Comparison of ENCODE assay signal across 12 cellular contexts in the genomic region with DNA sequence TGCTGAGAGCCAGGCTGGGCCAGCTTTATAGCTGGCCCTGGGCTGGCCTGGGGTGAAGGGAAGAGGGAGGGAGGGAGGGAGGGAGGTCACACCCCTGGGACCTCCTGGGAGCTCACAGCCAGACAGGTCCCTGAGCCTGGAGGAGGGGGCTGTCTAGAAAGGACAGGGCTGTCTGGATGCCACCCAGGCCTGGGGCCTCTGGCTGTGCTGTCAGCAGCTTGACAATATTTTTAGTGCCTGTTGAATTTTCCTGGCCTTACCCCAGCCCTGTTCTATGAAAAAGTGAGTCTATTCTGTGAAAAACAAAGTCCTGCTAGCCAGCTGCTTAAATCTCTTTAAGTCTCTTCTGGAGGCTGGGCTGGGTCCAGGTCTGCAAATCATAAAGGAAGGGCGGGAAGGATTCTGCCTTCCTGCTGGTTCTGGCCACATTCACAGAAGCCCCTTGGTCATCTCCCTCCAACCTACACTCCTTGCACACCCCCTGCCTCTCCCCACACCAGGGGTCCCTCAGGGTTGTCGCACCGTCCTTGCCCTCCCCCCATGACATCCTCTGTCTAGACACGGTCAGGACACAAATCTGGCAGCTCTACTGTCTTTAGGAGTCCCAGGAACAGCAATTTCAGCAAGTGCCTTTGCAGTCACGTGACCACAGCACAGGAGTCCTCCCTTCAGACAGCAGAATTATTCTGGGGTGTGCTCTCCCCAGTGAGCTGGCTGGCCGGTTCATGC. TPM values are rescaled to one million over a fixed set of nuclear protein-coding genes. Genes with fewer than 3 reads are reported as not detected.
DNase-seq lines count a peak whose midpoint lies in the region; ATAC-seq and TF ChIP-seq lines count a peak whose summit lies in the region.
"Had no signal": no experiment of that assay in that cellular context is flagged by ENCODE, and none has a peak within 500 bp of the region (broad histone marks: within the 10 kb centered on the region; RNA-seq: fewer than 3 reads in every experiment).

A gene with protein sequence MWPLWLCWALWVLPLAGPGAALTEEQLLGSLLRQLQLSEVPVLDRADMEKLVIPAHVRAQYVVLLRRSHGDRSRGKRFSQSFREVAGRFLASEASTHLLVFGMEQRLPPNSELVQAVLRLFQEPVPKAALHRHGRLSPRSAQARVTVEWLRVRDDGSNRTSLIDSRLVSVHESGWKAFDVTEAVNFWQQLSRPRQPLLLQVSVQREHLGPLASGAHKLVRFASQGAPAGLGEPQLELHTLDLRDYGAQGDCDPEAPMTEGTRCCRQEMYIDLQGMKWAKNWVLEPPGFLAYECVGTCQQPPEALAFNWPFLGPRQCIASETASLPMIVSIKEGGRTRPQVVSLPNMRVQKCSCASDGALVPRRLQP (minus strand): TSS at position 1 of the 729 bp plus-strand sequence. CDS start 80 bp downstream, outside the sequence.

- H3K79me2 ChIP-seq in KMS-11 (ENCODE audit: insufficient read depth, low read depth) (no peaks in the 10 kb centered on the region), mesendoderm (ENCODE audit: control insufficient read depth, insufficient read depth, low read length) (no peaks in the 10 kb centered on the region)

- peak within 1 kb of the TSS; percentile 57; the same call in 1 of the 2 replicates for H3K9ac ChIP-seq in KMS-11
- peak within 1 kb of the TSS; percentile 4 for H3K9ac ChIP-seq in mesendoderm (ENCODE audit: low read length)

- H3K4me2 ChIP-seq in KMS-11 = peak within 1 kb of the TSS; percentile 95
- H3K4me2 ChIP-seq in mesendoderm (ENCODE audit: low read length) = no peak within 1 kb of the TSS

- peak within 1 kb of the TSS; percentile 65 for H2AFZ ChIP-seq in KMS-11 (ENCODE audit: low read depth)

- H3K4me1 Mint-ChIP-seq in chondrocyte (ENCODE audit: low read depth) (peaks cover 37% of the 10 kb centered on the region), Caco-2 (ENCODE audit: low read depth, unreplicated experiment) (peaks cover 7% of the 10 kb centered on the region)

- POLR2A ChIA-PET in Caco-2 (lab: Charles Lee) = no interaction called here

- H3K23ac ChIP-seq in mesendoderm (ENCODE audit: low read length) = no peak within 1 kb of the TSS

- DNase-seq in chondrocyte (ENCODE audit: low spot score) (no peak), mesendoderm (no peak), transverse colon (no peak), T-helper 1 cell (no peak), Caco-2 (no peak), GM13976 (ENCODE audit: low spot score) (no peak)
- DNase-seq: activated CD4-positive, CD25-positive, alpha-beta regulatory T cell treated with anti-CD3 and anti-CD28 coated beads, Interleukin-2, amount 50 U/mL, for 72 hours; stimulated activated CD4-positive, alpha-beta T cell treated with anti-CD3 and anti-CD28 coated beads, Interleukin-2, amount 100 ng/mL, for 48 hours had no signal

- in situ Hi-C loops in transverse colon (cut with MboI; ENCODE audit: low pct_ligation_motif_present in 1 of 4, low pct_unique_long_range_greater_than_20kb in 1 of 4, low sequenced_read_pairs in 3 of 4) (no loop called here), GM13976 (cut with MboI; ENCODE audit: low sequenced_read_pairs, unreplicated experiment) (no loop called here)

- no peak within 1 kb of the TSS for H2BK15ac ChIP-seq in mesendoderm (replicated peaks; ENCODE audit: low read depth)

- H2AK5ac ChIP-seq in mesendoderm (ENCODE audit: low read length) = peak within 1 kb of the TSS; percentile 66

- no peak for TF ChIP-seq CTCF in KMS-11 (conservative IDR thresholded peaks at IDR 0.05; ENCODE audit: low read depth, low read length)
- no peak for TF ChIP-seq CTCF in chondrocyte (IDR thresholded peaks at IDR 0.05)
- no peak for TF ChIP-seq CTCF in transverse colon (IDR thresholded peaks at IDR 0.05)
- TF ChIP-seq CTCF in Caco-2 (IDR thresholded peaks at IDR 0.05; ENCODE audit: insufficient read depth in 1 of 2, low read depth in 1 of 2, low read length in 1 of 2, severe bottlenecking in 1 of 2, unreplicated experiment in 1 of 2) = no peak
- no peak for TF ChIP-seq CTCF in GM13976 (IDR thresholded peaks at IDR 0.05; ENCODE audit: borderline replicate concordance, control extremely low read depth, extremely low read depth, insufficient read depth, missing control alignments)

- H3K4me3 Mint-ChIP-seq in chondrocyte (ENCODE audit: unreplicated experiment) (peak within 1 kb of the TSS; percentile 12), Caco-2 (ENCODE audit: unreplicated experiment) (no peak within 1 kb of the TSS)

- H3K27me3 ChIP-seq in KMS-11 (ENCODE audit: insufficient read depth, low read depth) (no peaks in the 10 kb centered on the region), mesendoderm (ENCODE audit: insufficient read depth, low read length, poor library complexity) (no peaks in the 10 kb centered on the region), transverse colon (no peaks in the 10 kb centered on the region), Caco-2 (replicated peaks; ENCODE audit: control insufficient read depth, insufficient read depth, low read length) (no peaks in the 10 kb centered on the region)
- H3K27me3 ChIP-seq: BLaER1 treated with 17β-estradiol and CSF1 and Interleukin-3, amounts not matched to agents 10 nM and 100 nM had no signal

- peak within 1 kb of the TSS; percentile 53 for H3K27ac Mint-ChIP-seq in chondrocyte (ENCODE audit: unreplicated experiment)
- H3K27ac Mint-ChIP-seq in Caco-2 (ENCODE audit: unreplicated experiment) = no peak within 1 kb of the TSS

- intact Hi-C loops in transverse colon (cut with DNase I; ENCODE audit: low total_unique reads) = no loop called here
- intact Hi-C loops in Caco-2 (cut with micrococcal nuclease; ENCODE audit: unreplicated experiment) = no loop called here

- H2BK5ac ChIP-seq in mesendoderm (ENCODE audit: low read length) = peak within 1 kb of the TSS; percentile 52

- no peak for TF ChIP-seq POLR2A in transverse colon (IDR thresholded peaks at IDR 0.05)

- no TSS peak for BruUV-seq in Caco-2 (replicated peaks; lab: Mats Ljungman, UMichigan)

- peaks cover 66% of the 10 kb centered on the region for H3K4me1 ChIP-seq in KMS-11 (ENCODE audit: low read depth, poor library complexity, severe bottlenecking)
- peaks cover 17% of the 10 kb centered on the region for H3K4me1 ChIP-seq in mesendoderm (ENCODE audit: control insufficient read depth, low read depth, low read length)
- peaks cover 5 to 11% (median 8%) of the 10 kb centered on the region in 4 donors for H3K4me1 ChIP-seq in transverse colon
- H3K4me1 ChIP-seq in Caco-2 = peaks cover 6% of the 10 kb centered on the region
- H3K4me1 ChIP-seq: prostate gland had no signal

- no peaks in the 10 kb centered on the region for H3K36me3 Mint-ChIP-seq in chondrocyte (ENCODE audit: low read depth)
- H3K36me3 Mint-ChIP-seq in Caco-2 (ENCODE audit: insufficient read depth, unreplicated experiment) = no peaks in the 10 kb centered on the region

- no CpG with 5 or more reads among the region's 6 CpGs for WGBS in mesendoderm (ENCODE audit: extremely low coverage, insufficient coverage, low lambda C conversion rate)
- WGBS in transverse colon (ENCODE audit: low coverage in 1 of 2), 2 donors = 67% methylated on average over 1 to 6 of the region's 6 CpGs

- ATAC-seq in HG02885 (IDR thresholded peaks at IDR 0.05; ENCODE audit: poor library complexity, unreplicated experiment) = no peak

- peak within 1 kb of the TSS; percentile 68 for H3K56ac ChIP-seq in mesendoderm (ENCODE audit: low read length)

- H3K36me3 ChIP-seq in KMS-11 (ENCODE audit: insufficient read depth) (no peaks in the 10 kb centered on the region), mesendoderm (ENCODE audit: control insufficient read depth, insufficient read depth, low read length) (no peaks in the 10 kb centered on the region), transverse colon (no peaks in the 10 kb centered on the region), Caco-2 (ENCODE audit: control insufficient read depth, insufficient read depth, low read length) (no peaks in the 10 kb centered on the region)
- H3K36me3 ChIP-seq: BLaER1 treated with 17β-estradiol and CSF1 and Interleukin-3, amounts not matched to agents 10 nM and 100 nM; prostate gland had no signal

- no peaks in the 10 kb centered on the region for H3K9me3 ChIP-seq in transverse colon
- no peaks in the 10 kb centered on the region for H3K9me3 ChIP-seq in Caco-2
- H3K9me3 ChIP-seq: BLaER1 treated with 17β-estradiol and CSF1 and Interleukin-3, amounts not matched to agents 10 nM and 100 nM; prostate gland had no signal

- peak within 1 kb of the TSS; percentile 46 for H3K18ac ChIP-seq in mesendoderm (ENCODE audit: low read length)

- H2BK120ac ChIP-seq in mesendoderm (ENCODE audit: low read depth, low read length) = no peak within 1 kb of the TSS

- H3K79me1 ChIP-seq in mesendoderm (ENCODE audit: low read length) = no peaks in the 10 kb centered on the region

- H4K8ac ChIP-seq in mesendoderm (ENCODE audit: low read depth, low read length) = no peak within 1 kb of the TSS

- no peak for TF ChIP-seq EP300 in transverse colon (IDR thresholded peaks at IDR 0.05; ENCODE audit: low read depth)

- no peaks in the 10 kb centered on the region for H4K20me1 ChIP-seq in KMS-11 (ENCODE audit: insufficient read depth)

- H3K4ac ChIP-seq in mesendoderm (ENCODE audit: low read depth, low read length) = no peak within 1 kb of the TSS

- no peak within 1 kb of the TSS for H4K5ac ChIP-seq in mesendoderm (ENCODE audit: low read length)

- H3K9me3 Mint-ChIP-seq in chondrocyte (ENCODE audit: low read depth) (no peaks in the 10 kb centered on the region), Caco-2 (ENCODE audit: unreplicated experiment) (no peaks in the 10 kb centered on the region)

- no peak within 1 kb of the TSS for H3K4me3 ChIP-seq in KMS-11 (IDR thresholded peaks at IDR 0.05; ENCODE audit: insufficient read depth, low read depth, low read length)
- no peak within 1 kb of the TSS for H3K4me3 ChIP-seq in mesendoderm (ENCODE audit: low read length)
- no peak within 1 kb of the TSS for H3K4me3 ChIP-seq in transverse colon
- H3K4me3 ChIP-seq in Caco-2 (ENCODE audit: low read depth, low read length) = no peak within 1 kb of the TSS
- H3K4me3 ChIP-seq: BLaER1 treated with 17β-estradiol and CSF1 and Interleukin-3, amounts not matched to agents 10 nM and 100 nM; prostate gland had no signal

- CTCF ChIA-PET in Caco-2 (lab: Charles Lee) = no interaction called here

- peak within 1 kb of the TSS; percentile 92 for H3K27ac ChIP-seq in KMS-11
- H3K27ac ChIP-seq in mesendoderm (ENCODE audit: low read depth, low read length) = peak within 1 kb of the TSS; percentile 49
- peak within 1 kb of the TSS; percentile 6 to 77 (median 34) for H3K27ac ChIP-seq in transverse colon
- H3K27ac ChIP-seq: BLaER1 treated with 17β-estradiol and CSF1 and Interleukin-3, amounts not matched to agents 10 nM and 100 nM had no signal

- peaks cover 1% of the 10 kb centered on the region for H3K27me3 Mint-ChIP-seq in chondrocyte (ENCODE audit: low read depth)
- H3K27me3 Mint-ChIP-seq in Caco-2 (ENCODE audit: insufficient read depth, unreplicated experiment) = no peaks in the 10 kb centered on the region

RNA-seq across cellular contexts. Expression of the gene that starts here (rescaled TPM):
- total RNA-seq in chondrocyte = 10.2 to 39.6 TPM (median 38.3 TPM) in 3 replicates
- 11.8 TPM for polyA plus RNA-seq in mesendoderm (2013, experiment 1 of 2)
- polyA plus RNA-seq in mesendoderm (2013, experiment 2 of 2) = 13.3 TPM
- total RNA-seq in transverse colon = 10 to 100 TPM in 2 of 4 donors, under 1 TPM in 1, not detected in 1; 0.55 to 28.7 (median 24.5) TPM
- total RNA-seq in Caco-2 (2022) = not detected in 2 replicates

Comparison
In these comparisons a context has a peak if more than half of its experiments do, and no peak if none do; other contexts are left out.
1. H3K27ac ChIP-seq: peak in every context shown above with its lines; median percentile 92 in KMS-11; 49 in mesendoderm; 34 in transverse colon.